In genomic region chr3:151538706-151539403, GRCh38 we compare ENCODE assay signal across 12 cellular contexts.
DNase-seq lines count a peak whose midpoint lies in the region; ATAC-seq, FAIRE-seq and TF ChIP-seq lines count a peak whose summit lies in the region.
"Had no signal": no experiment of that assay in that cellular context is flagged by ENCODE, and none has a peak within 500 bp of the region (broad histone marks: within the 10 kb centered on the region; RNA-seq: fewer than 3 reads in every experiment).

No MANE protein-coding gene starts in this region.

- WGBS in K562 (ENCODE audit: insufficient coverage, low coverage, missing lambda C conversion rate): 6% methylated on average over 12 of the region's 12 CpGs
- WGBS in tibial nerve, 2 donors: 18 to 20% methylated on average over 12 of the region's 12 CpGs

- H3K9me1 ChIP-seq in K562 (ENCODE audit: control insufficient read depth, insufficient read depth, low read length): no peaks in the 10 kb centered on the region

- no peak for FAIRE-seq in K562 (lab: Jason Lieb, UNC)
- FAIRE-seq: colon, GM12878 had no signal

- H3K79me2 ChIP-seq in K562 (ENCODE audit: control insufficient read depth, insufficient read depth, low read length): no peaks in the 10 kb centered on the region

- H3K4me1 ChIP-seq in K562 (replicated peaks in 1 of 2; ENCODE audit: control insufficient read depth in 2 of 2, insufficient read depth in 2 of 2, low read length in 2 of 2): peaks cover 8 to 12% of the 10 kb centered on the region in 2 experiments; a peak in 4 of 5 replicates
- peaks cover 0 to 24% (median 7%) of the 10 kb centered on the region in 4 donors for H3K4me1 ChIP-seq in tibial nerve

- intact Hi-C loops in K562 (cut with micrococcal nuclease): no loop called here

- in situ Hi-C loops in K562 (cut with MboI): no loop called here

- CTCF ChIA-PET in K562 (lab: Yijun Ruan, JAX; ENCODE audit: low intra/inter-chr PET ratio): no interaction called here

- H3K4me3 ChIP-seq in K562 (no peak overlapping the region), tibial nerve (peak overlapping the region in 1 of 4 donors; percentile 18)
- H3K4me3 ChIP-seq: GM12878 had no signal

- TF ChIP-seq CTCF in K562 (IDR thresholded peaks at IDR 0.05 in 2 of 3, conservative IDR thresholded peaks at IDR 0.05 in 1 of 3; ENCODE audit: insufficient read depth in 2 of 3, low read depth in 1 of 3, low read length in 3 of 3): no peak
- no peak for TF ChIP-seq CTCF in tibial nerve (IDR thresholded peaks at IDR 0.05)
- no peak for TF ChIP-seq CTCF in omental fat pad (IDR thresholded peaks at IDR 0.05)

- TF ChIP-seq EP300 in K562 (IDR thresholded peaks at IDR 0.05; ENCODE audit: low read length): no peak
- TF ChIP-seq EP300 in tibial nerve (IDR thresholded peaks at IDR 0.05): peak in 1 of 2 donors; percentile 44

- H3K9me3 ChIP-seq in K562 (replicated peaks; ENCODE audit: control insufficient read depth, insufficient read depth, low read depth, low read length) (no peaks in the 10 kb centered on the region), tibial nerve (no peaks in the 10 kb centered on the region)

- ATAC-seq in K562 (peak; percentile 73), omental fat pad (ENCODE audit: low FRiP score) (no peak)
- ATAC-seq: GM12878 had no signal

- TF ChIP-seq POLR2A in K562 (conservative IDR thresholded peaks at IDR 0.05): no peak
- no peak for TF ChIP-seq POLR2A in tibial nerve (IDR thresholded peaks at IDR 0.05)

- TF ChIP-seq RAD21 in K562 (CRISPR knock-in tag; conservative IDR thresholded peaks at IDR 0.05 in 1 of 2, IDR thresholded peaks at IDR 0.05 in 1 of 2): no peak

- H2AFZ ChIP-seq in K562 (ENCODE audit: low read depth, low read length): peak overlapping the region; percentile 93

- BruUV-seq in K562 (replicated peaks; lab: Mats Ljungman, UMichigan): TSS peak; percentile 67

- H3K27me3 ChIP-seq in K562 (ENCODE audit: control insufficient read depth in 2 of 2, insufficient read depth in 2 of 2, low read length in 2 of 2) (no peaks in the 10 kb centered on the region), tibial nerve (no peaks in the 10 kb centered on the region)

- no peaks in the 10 kb centered on the region for H3K36me3 ChIP-seq in K562 (ENCODE audit: control insufficient read depth, insufficient read depth, low read length)
- no peaks in the 10 kb centered on the region for H3K36me3 ChIP-seq in tibial nerve

- H4K20me1 ChIP-seq in K562 (replicated peaks; ENCODE audit: control insufficient read depth, insufficient read depth, low read length): no peaks in the 10 kb centered on the region

- POLR2A ChIA-PET in K562 (lab: Yijun Ruan, JAX): interaction anchor here (1.0 to 1.3 kb wide), 2 partner anchors 14 to 36 kb away, joined by 3 read pairs; no protein-coding TSS in a partner anchor

- DNase-seq in NCI-H1092 treated with DMSO at 0.1 percent for 48 hours (lab: John Stamatoyannopoulos, UW) (peak; percentile 22), NCI-H1092 (lab: John Stamatoyannopoulos, UW) (no peak), K562 (ENCODE audit: extremely low read depth in 1 of 4, low spot score in 3 of 4) (peak in 3 of 4 experiments; percentile 8 to 49 (median 27)), left kidney (ENCODE audit: low read depth, low spot score) (peak; percentile 80), tibial nerve (ENCODE audit: low spot score in 2 of 2) (peak; percentile 23 to 55), A172 (ENCODE audit: low spot score) (no peak), NCI-H345 treated with DMSO at 0.1 percent for 48 hours (lab: John Stamatoyannopoulos, UW; ENCODE audit: unreplicated experiment) (no peak), omental fat pad (ENCODE audit: low spot score) (no peak)
- DNase-seq: activated CD4-positive, alpha-beta T cell treated with anti-CD3 and anti-CD28 coated beads, Interleukin-2, amount 10 ng/mL, durations not matched to agents 24 days and 14 days had no signal

- H3K9ac ChIP-seq in K562 (ENCODE audit: insufficient read depth in 1 of 2, low read depth in 2 of 2, low read length in 2 of 2): peak overlapping the region in 1 of 2 experiments; percentile 52; a peak in 2 of 4 replicates

- H3K4me2 ChIP-seq in K562 (ENCODE audit: insufficient read depth, low read length): peak overlapping the region; percentile 38

- peak overlapping the region; percentile 15; the same call in 1 of the 3 replicates for H3K27ac ChIP-seq in K562 (ENCODE audit: extremely low read depth, low read depth, low read length)
- peak overlapping the region in 2 of 4 donors; percentile 28 to 63 for H3K27ac ChIP-seq in tibial nerve
- H3K27ac ChIP-seq: 22Rv1 had no signal

TF ChIP-seq in K562, 482 proteins besides CTCF, POLR2A, EP300 and RAD21 (continues in another document):
- TF ChIP-seq E2F6 (IDR thresholded peaks at IDR 0.05; ENCODE audit: borderline replicate concordance in 1 of 2, extremely low read depth in 1 of 2, insufficient read depth in 1 of 2, insufficient read length in 1 of 2, low read depth in 1 of 2, low read length in 1 of 2, poor library complexity in 1 of 2, severe bottlenecking in 1 of 2) (peak; percentile 45 to 63), ASH1L (IDR thresholded peaks at IDR 0.05; ENCODE audit: borderline replicate concordance, low read depth, partially characterized antibody) (no peak), MNT (conservative IDR thresholded peaks at IDR 0.05) (0 out of 4 replicates have a peak, but pooled peaks of 1 of the 2 experiments have one; percentile 22)

Comparison
In these comparisons a context has a peak if more than half of its experiments do, and no peak if none do; other contexts are left out.
1. DNase-seq: peak in NCI-H1092 treated with DMSO at 0.1 percent for 48 hours (single experiment), K562 (3 of 4), left kidney (single experiment) and tibial nerve (2 of 2); none in NCI-H1092 (single experiment), A172 (single experiment), NCI-H345 treated with DMSO at 0.1 percent for 48 hours (single experiment) and omental fat pad (single experiment).